In the genomic region with DNA sequence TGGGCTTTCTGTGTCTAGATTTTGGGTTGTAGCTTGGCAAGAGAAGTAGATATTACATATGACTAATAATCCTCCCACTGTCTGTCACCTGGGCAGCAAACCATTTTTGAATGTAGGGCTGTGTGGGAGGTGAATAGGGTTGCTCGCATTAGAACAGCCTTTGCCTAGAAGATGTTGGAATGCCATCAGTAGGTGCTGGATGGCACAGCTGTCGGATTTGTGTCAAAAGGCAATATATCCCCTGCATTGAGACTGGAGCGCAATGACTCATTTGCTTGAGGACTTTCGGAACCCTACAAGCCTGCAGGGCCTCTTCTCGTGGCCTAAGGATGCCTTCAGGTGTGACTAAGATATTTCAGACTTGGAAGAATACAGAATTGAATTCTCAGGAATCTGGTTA, we compare ENCODE assay signal across 20 cellular contexts.
"Had no signal": no experiment of that assay in that cellular context is flagged by ENCODE, and none has a peak within 500 bp of the region (broad histone marks: within the 10 kb centered on the region; RNA-seq: fewer than 3 reads in every experiment).

No MANE protein-coding gene starts in this region.

- H3K36me3 ChIP-seq: heart right ventricle, prostate gland, right lobe of liver, spleen, tibial nerve had no signal

- H3K27me3 Mint-ChIP-seq: stimulated activated naive B cell treated with anti-CD40 and anti-IgM and Interleukin-4, amounts not matched to agents 10 μg/mL and 1 μg/mL and 100 μg/mL, for 72 hours; stimulated activated naive CD8-positive, alpha-beta T cell treated with anti-CD3 and anti-CD28 coated beads, Interleukin-15, amount 100 ng/mL, for 72 hours had no signal

- DNase-seq: central memory CD4-positive, alpha-beta T cell; erythroblast; heart right ventricle; hypothalamus; midbrain; naive B cell; retina; right lobe of liver; spleen; stimulated activated CD4-positive, alpha-beta T cell treated with anti-CD3 and anti-CD28 coated beads, Interleukin-15, amount 100 ng/mL, for 24 hours; stimulated activated CD4-positive, alpha-beta T cell treated with anti-CD3 and anti-CD28 coated beads, Interleukin-1b, Interleukin-23, amount 100 ng/mL, for 48 hours; stimulated activated CD4-positive, alpha-beta T cell treated with anti-CD3 and anti-CD28 coated beads, Interleukin-4, amount 100 ng/mL, for 24 hours; stimulated activated naive B cell treated with anti-CD40 and anti-IgM and Interleukin-4, amounts not matched to agents 10 μg/mL and 1 μg/mL and 100 μg/mL, for 72 hours; stimulated activated naive CD8-positive, alpha-beta T cell treated with anti-CD3 and anti-CD28 coated beads, Interleukin-15, amount 100 ng/mL, for 72 hours; testis had no signal

- H3K9me3 Mint-ChIP-seq: naive B cell, nephron had no signal

- H3K4me3 Mint-ChIP-seq: naive B cell; nephron; stimulated activated naive B cell treated with anti-CD40 and anti-IgM and Interleukin-4, amounts not matched to agents 10 μg/mL and 1 μg/mL and 100 μg/mL, for 72 hours; stimulated activated naive CD8-positive, alpha-beta T cell treated with anti-CD3 and anti-CD28 coated beads, Interleukin-15, amount 100 ng/mL, for 72 hours had no signal

- H3K4me1 ChIP-seq: parathyroid adenoma, prostate gland, right lobe of liver, spleen, testis, tibial nerve had no signal

- H3K4me1 Mint-ChIP-seq: naive B cell; stimulated activated naive B cell treated with anti-CD40 and anti-IgM and Interleukin-4, amounts not matched to agents 10 μg/mL and 1 μg/mL and 100 μg/mL, for 72 hours; stimulated activated naive CD8-positive, alpha-beta T cell treated with anti-CD3 and anti-CD28 coated beads, Interleukin-15, amount 100 ng/mL, for 72 hours had no signal

- H3K4me3 ChIP-seq: heart right ventricle, prostate gland, right lobe of liver, spleen, testis, tibial nerve had no signal

- H3K9me3 ChIP-seq: heart right ventricle, prostate gland, right lobe of liver, spleen, testis, tibial nerve had no signal

- H3K27ac Mint-ChIP-seq: naive B cell; nephron; stimulated activated naive B cell treated with anti-CD40 and anti-IgM and Interleukin-4, amounts not matched to agents 10 μg/mL and 1 μg/mL and 100 μg/mL, for 72 hours; stimulated activated naive CD8-positive, alpha-beta T cell treated with anti-CD3 and anti-CD28 coated beads, Interleukin-15, amount 100 ng/mL, for 72 hours had no signal

- ATAC-seq: heart right ventricle; left lobe of liver; right lobe of liver; stimulated activated naive B cell treated with anti-CD40 and anti-IgM and Interleukin-4, amounts not matched to agents 10 μg/mL and 1 μg/mL and 100 μg/mL, for 72 hours; stimulated activated naive CD8-positive, alpha-beta T cell treated with anti-CD3 and anti-CD28 coated beads, Interleukin-15, amount 100 ng/mL, for 72 hours had no signal

- H3K36me3 Mint-ChIP-seq: naive B cell; stimulated activated naive B cell treated with anti-CD40 and anti-IgM and Interleukin-4, amounts not matched to agents 10 μg/mL and 1 μg/mL and 100 μg/mL, for 72 hours had no signal
